ENCODE assay signal across 13 cellular contexts in the genomic region with DNA sequence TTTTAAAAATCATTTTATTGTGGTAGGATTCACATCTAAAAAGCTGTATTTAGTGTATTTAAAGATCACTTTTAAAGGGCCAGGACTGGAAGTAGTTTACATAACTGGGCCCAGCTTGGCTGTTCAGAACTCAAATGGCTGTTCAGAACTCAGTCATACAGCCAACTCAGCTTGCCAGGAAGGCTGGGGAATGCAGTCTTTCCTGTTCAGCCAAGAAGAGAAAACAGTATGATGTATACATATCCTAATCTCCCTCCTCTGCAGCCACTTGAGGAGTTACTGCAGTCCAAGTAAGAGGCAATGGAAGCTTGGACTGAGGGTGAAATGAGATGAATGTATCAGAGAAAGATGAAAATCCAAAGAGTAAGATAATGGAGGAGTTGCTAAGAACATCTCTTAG. TPM values are rescaled to one million over a fixed set of nuclear protein-coding genes. Genes with fewer than 3 reads are reported as not detected.
DNase-seq lines count a peak whose midpoint lies in the region; ATAC-seq and TF ChIP-seq lines count a peak whose summit lies in the region.
"Had no signal": no experiment of that assay in that cellular context is flagged by ENCODE, and none has a peak within 500 bp of the region (broad histone marks: within the 10 kb centered on the region; RNA-seq: fewer than 3 reads in every experiment).

No MANE protein-coding gene starts in this region.

- H3K9ac ChIP-seq in adipocyte (ENCODE audit: low read length): no peak overlapping the region

- POLR2A ChIA-PET in Caco-2 (lab: Charles Lee): interaction anchor here (0.6 to 2.8 kb wide), 3 partner anchors 12 to 61 kb away, joined by 3 to 30 read pairs (median 4); a partner anchor contains a TSS

- H3K27me3 ChIP-seq in Caco-2 (replicated peaks; ENCODE audit: control insufficient read depth, insufficient read depth, low read length) (no peaks in the 10 kb centered on the region), adipocyte (replicated peaks; ENCODE audit: control insufficient read depth, insufficient read depth, low read length) (no peaks in the 10 kb centered on the region), H7 (ENCODE audit: control insufficient read depth, insufficient read depth, low read length) (no peaks in the 10 kb centered on the region)

- H3K4me1 Mint-ChIP-seq in Caco-2 (ENCODE audit: low read depth, unreplicated experiment): peaks cover 43% of the 10 kb centered on the region
- peaks cover 40% of the 10 kb centered on the region for H3K4me1 Mint-ChIP-seq in nephron

- intact Hi-C loops in Caco-2 (cut with micrococcal nuclease; ENCODE audit: unreplicated experiment): loop anchor here (1.0 to 2.0 kb wide), 3 partner anchors 11 to 25 kb away; no protein-coding TSS in a partner anchor

- no peaks in the 10 kb centered on the region for H3K9me3 Mint-ChIP-seq in Caco-2 (ENCODE audit: unreplicated experiment)
- no peaks in the 10 kb centered on the region for H3K9me3 Mint-ChIP-seq in nephron

- peak overlapping the region; percentile 46 for H3K4me3 Mint-ChIP-seq in Caco-2 (ENCODE audit: unreplicated experiment)
- H3K4me3 Mint-ChIP-seq in nephron: no peak overlapping the region
- H3K4me3 Mint-ChIP-seq: CD4-positive, alpha-beta memory T cell had no signal

- no peak for TF ChIP-seq CTCF in Caco-2 (IDR thresholded peaks at IDR 0.05; ENCODE audit: insufficient read depth in 1 of 2, low read depth in 1 of 2, low read length in 1 of 2, severe bottlenecking in 1 of 2, unreplicated experiment in 1 of 2)
- TF ChIP-seq CTCF in fibroblast of villous mesenchyme (IDR thresholded peaks at IDR 0.05; ENCODE audit: insufficient read depth, low read depth, low read length): no peak
- no peak for TF ChIP-seq CTCF in nephron (IDR thresholded peaks at IDR 0.05; ENCODE audit: unreplicated experiment in 3 of 3)

- CTCF ChIA-PET in Caco-2 (lab: Charles Lee): interaction anchor here (1.1 to 1.5 kb wide), 5 partner anchors 11 to 58 kb away, joined by 3 to 13 read pairs (median 5); a partner anchor contains a TSS

- peaks cover 43% of the 10 kb centered on the region for H3K4me1 ChIP-seq in Caco-2
- peaks cover 55% of the 10 kb centered on the region for H3K4me1 ChIP-seq in adipocyte (ENCODE audit: control insufficient read depth, insufficient read depth, low read length)

- H3K36me3 ChIP-seq in Caco-2 (ENCODE audit: control insufficient read depth, insufficient read depth, low read length) (peaks cover 4% of the 10 kb centered on the region), adipocyte (ENCODE audit: control insufficient read depth, insufficient read depth, low read length, severe bottlenecking) (peaks cover 18% of the 10 kb centered on the region), H7 (replicated peaks; ENCODE audit: control insufficient read depth, insufficient read depth, low read length) (no peaks in the 10 kb centered on the region)

- peak; percentile 84 to 88 for DNase-seq in Caco-2
- DNase-seq in adipocyte (ENCODE audit: low read depth): peak; percentile 53
- DNase-seq in fibroblast of villous mesenchyme (ENCODE audit: low read depth): peak; percentile 55
- no peak for DNase-seq in H7
- no peak for DNase-seq in stimulated activated CD8-positive, alpha-beta memory T cell treated with anti-CD3 and anti-CD28 coated beads, Interleukin-4, amount 100 ng/mL, for 48 hours
- DNase-seq: activated CD4-positive, alpha-beta T cell treated with anti-CD3 and anti-CD28 coated beads, Interleukin-2, amount 50 U/mL, for 1 hour; CD4-positive, alpha-beta memory T cell; NCI-H146; nucleus accumbens; SHP77 treated with DMSO at 0.1 percent for 48 hours had no signal

- H3K27ac Mint-ChIP-seq in Caco-2 (ENCODE audit: unreplicated experiment) (peak overlapping the region; percentile 46), nephron (peak overlapping the region; percentile 40 to 48 (median 44))

- H3K9me3 ChIP-seq in Caco-2 (no peaks in the 10 kb centered on the region), adipocyte (ENCODE audit: control insufficient read depth, low read length) (no peaks in the 10 kb centered on the region)

- BruUV-seq in Caco-2 (replicated peaks; lab: Mats Ljungman, UMichigan): no TSS peak

- H3K27me3 Mint-ChIP-seq in Caco-2 (ENCODE audit: insufficient read depth, unreplicated experiment) (no peaks in the 10 kb centered on the region), nephron (ENCODE audit: low read depth) (no peaks in the 10 kb centered on the region)
- H3K27me3 Mint-ChIP-seq: CD4-positive, alpha-beta memory T cell had no signal

- H3K4me3 ChIP-seq in Caco-2 (ENCODE audit: low read depth, low read length) (no peak overlapping the region), adipocyte (ENCODE audit: low read length) (peak overlapping the region; percentile 14), fibroblast of villous mesenchyme (ENCODE audit: low read depth, low read length) (no peak overlapping the region), H7 (ENCODE audit: insufficient read depth, low read depth, low read length) (no peak overlapping the region)

- ATAC-seq in HG02642 (IDR thresholded peaks at IDR 0.05; ENCODE audit: poor library complexity, unreplicated experiment) (no peak), GM18498 (IDR thresholded peaks at IDR 0.05; ENCODE audit: unreplicated experiment) (no peak)

- peaks cover 41% of the 10 kb centered on the region for H3K36me3 Mint-ChIP-seq in Caco-2 (ENCODE audit: insufficient read depth, unreplicated experiment)
- H3K36me3 Mint-ChIP-seq in nephron (ENCODE audit: low read depth): peaks cover 31% of the 10 kb centered on the region

RNA-seq across cellular contexts. Expression of a gene that starts 24.6 kb away (rescaled TPM):
- total RNA-seq in Caco-2 (2022): 313 and 318 TPM in 2 replicates
- total RNA-seq in fibroblast of villous mesenchyme: 445 and 550 TPM in 2 replicates
- total RNA-seq in H7 (2014; rRNA removed; shearing (Covaris generic)): 112 and 126 TPM in 2 replicates

Comparison
In these comparisons a context has a peak if more than half of its experiments do, and no peak if none do; other contexts are left out.
1. DNase-seq: peak in Caco-2 (2 of 2), adipocyte (single experiment) and fibroblast of villous mesenchyme (single experiment); none in H7 (single experiment) and stimulated activated CD8-positive, alpha-beta memory T cell treated with anti-CD3 and anti-CD28 coated beads, Interleukin-4, amount 100 ng/mL, for 48 hours (single experiment).